In genomic region chr1:43858324-43858723, GRCh38 we compare ENCODE assay signal across 1 cellular context.
TF ChIP-seq lines count a peak whose summit lies in the region.

No MANE protein-coding gene starts in this region.

TF ChIP-seq in SK-N-SH, 30 proteins besides CTCF, POLR2A, EP300 and RAD21 (continued from another document):
- TF ChIP-seq FOXM1 (IDR thresholded peaks at IDR 0.05; ENCODE audit: low read depth) (no peak), EZH2phosphoT487 (IDR thresholded peaks at IDR 0.05; ENCODE audit: borderline replicate concordance, low read depth) (no peak), ELF1 (IDR thresholded peaks at IDR 0.05) (peak; percentile 35; the same call in 1 of the 2 replicates), POLR2AphosphoS5 (IDR thresholded peaks at IDR 0.05; ENCODE audit: low read depth, low read length) (peak; percentile 83), TAF1 (IDR thresholded peaks at IDR 0.05; ENCODE audit: borderline replicate concordance, low read depth, low read length) (0 out of 2 replicates have a peak, but pooled peaks have one; percentile 3), ZBTB33 (IDR thresholded peaks at IDR 0.05; ENCODE audit: borderline replicate concordance, low read depth) (peak; percentile 80; the same call in 1 of the 2 replicates), MXI1 (IDR thresholded peaks at IDR 0.05; ENCODE audit: low read depth, low read length) (no peak; the same call in 1 of the 2 replicates), GABPA (IDR thresholded peaks at IDR 0.05; ENCODE audit: low read depth) (no peak), MEF2A (IDR thresholded peaks at IDR 0.05; ENCODE audit: borderline replicate concordance, low read depth) (no peak; the same call in 1 of the 2 replicates), RCOR1 (IDR thresholded peaks at IDR 0.05; ENCODE audit: low read length) (peak; percentile 27; the same call in 1 of the 2 replicates)
